12 cellular contexts compared by ENCODE assay signal in the genomic region with DNA sequence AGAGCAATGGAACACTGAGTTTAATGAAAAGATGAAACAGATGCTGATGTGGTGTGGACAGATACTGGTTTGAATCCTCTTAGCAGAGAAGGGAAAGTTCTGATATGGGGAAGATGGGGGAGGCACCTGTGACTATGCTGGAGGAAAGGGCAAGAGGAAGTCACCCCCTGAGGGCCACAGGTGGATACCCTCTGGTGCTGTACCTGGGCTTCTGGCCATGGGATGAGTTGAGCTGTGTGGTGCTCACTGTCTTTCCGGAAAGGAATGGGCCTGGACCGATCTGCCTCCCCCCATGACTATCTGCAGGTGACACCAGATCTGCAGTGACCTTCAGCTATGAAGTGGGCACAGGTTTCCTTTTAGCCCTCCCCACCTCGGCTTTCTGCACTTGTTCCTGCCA. TPM values are rescaled to one million over a fixed set of nuclear protein-coding genes. Genes with fewer than 3 reads are reported as not detected.
DNase-seq lines count a peak whose midpoint lies in the region; ATAC-seq and TF ChIP-seq lines count a peak whose summit lies in the region.
"Had no signal": no experiment of that assay in that cellular context is flagged by ENCODE, and none has a peak within 500 bp of the region (broad histone marks: within the 10 kb centered on the region; RNA-seq: fewer than 3 reads in every experiment).

No MANE protein-coding gene starts in this region.

- H3K4me1 ChIP-seq in fibroblast of lung (ENCODE audit: control insufficient read depth, extremely low read depth, insufficient read depth, low read length) (peaks cover 31% of the 10 kb centered on the region), vagina (peaks cover 39% of the 10 kb centered on the region), body of pancreas (peaks cover 16% of the 10 kb centered on the region)
- H3K4me1 ChIP-seq: testis had no signal

- peak overlapping the region; percentile 29 to 89 for H3K27ac Mint-ChIP-seq in activated naive CD4-positive, alpha-beta T cell treated with anti-CD3 and anti-CD28 coated beads, Interleukin-2, amount 50 U/mL, for 72 hours
- peak overlapping the region; percentile 70 for H3K27ac Mint-ChIP-seq in activated CD8-positive, alpha-beta T cell treated with anti-CD3 and anti-CD28 coated beads, Interleukin-2, amount 10 ng/mL, durations not matched to agents 7 days and 5 days
- H3K27ac Mint-ChIP-seq: endodermal cell had no signal

- H3K9me3 ChIP-seq in fibroblast of lung (ENCODE audit: control insufficient read depth, insufficient read depth, low read depth, low read length) (no peaks in the 10 kb centered on the region), vagina (no peaks in the 10 kb centered on the region), body of pancreas (no peaks in the 10 kb centered on the region)
- H3K9me3 ChIP-seq: gastrocnemius medialis, testis had no signal

- peak in 1 of 2 donors; percentile 69 for DNase-seq in activated naive CD4-positive, alpha-beta T cell treated with anti-CD3 and anti-CD28 coated beads, Interleukin-2, amount 50 U/mL, for 72 hours (ENCODE audit: low spot score in 2 of 2)
- no peak for DNase-seq in activated naive CD4-positive, alpha-beta T cell treated with anti-CD3 and anti-CD28 coated beads, Interleukin-2, amount 50 U/mL, for 16 hours
- DNase-seq in activated CD8-positive, alpha-beta T cell treated with anti-CD3 and anti-CD28 coated beads, Interleukin-2, amount 10 ng/mL, durations not matched to agents 7 days and 5 days = no peak
- DNase-seq in fibroblast of lung (ENCODE audit: low read depth in 2 of 2) (no peak), vagina (ENCODE audit: extremely low spot score in 2 of 2) (no peak), NCI-H1694 treated with DMSO at 0.1 percent for 48 hours (lab: John Stamatoyannopoulos, UW) (no peak), body of pancreas (no peak), GDM1 (lab: John Stamatoyannopoulos, UW) (no peak)
- DNase-seq: endodermal cell, occipital lobe, testis had no signal

- peaks cover 12% of the 10 kb centered on the region for H3K27me3 Mint-ChIP-seq in activated CD8-positive, alpha-beta T cell treated with anti-CD3 and anti-CD28 coated beads, Interleukin-2, amount 10 ng/mL, durations not matched to agents 7 days and 5 days (ENCODE audit: low read depth)

- intact Hi-C loops in vagina (cut with DNase I) (loop anchor here (5.0 to 10.0 kb wide), 2 partner anchors 104 to 256 kb away; no protein-coding TSS in a partner anchor), body of pancreas (cut with DNase I) (loop anchor here (5.0 to 10.0 kb wide), 3 partner anchors 54 to 246 kb away; partner anchors contain the start of genes IER5 and MR1)

- H3K4me1 Mint-ChIP-seq in activated CD8-positive, alpha-beta T cell treated with anti-CD3 and anti-CD28 coated beads, Interleukin-2, amount 10 ng/mL, durations not matched to agents 7 days and 5 days (ENCODE audit: low read depth) = peaks cover 80% of the 10 kb centered on the region

- POLR2A ChIA-PET in activated CD8-positive, alpha-beta T cell treated with anti-CD3 and anti-CD28 coated beads, Interleukin-2, amount 10 ng/mL, durations not matched to agents 7 days and 5 days (lab: Charles Lee) = interaction anchor here (0.6 to 6.4 kb wide), 11 partner anchors 9 to 119 kb away, joined by 3 to 114 read pairs (median 4); partner anchors contain the start of gene IER5

- H3K79me2 ChIP-seq in fibroblast of lung (ENCODE audit: control insufficient read depth, insufficient read depth, low read length) = no peaks in the 10 kb centered on the region

- TF ChIP-seq CTCF in fibroblast of lung (conservative IDR thresholded peaks at IDR 0.05 in 1 of 2, IDR thresholded peaks at IDR 0.05 in 1 of 2; ENCODE audit: low read depth in 1 of 2, low read length in 2 of 2) = no peak
- no peak for TF ChIP-seq CTCF in vagina (IDR thresholded peaks at IDR 0.05)
- TF ChIP-seq CTCF in body of pancreas (IDR thresholded peaks at IDR 0.05) = no peak

- H3K27me3 ChIP-seq in fibroblast of lung (ENCODE audit: control insufficient read depth, insufficient read depth, low read length) (no peaks in the 10 kb centered on the region), vagina (no peaks in the 10 kb centered on the region), body of pancreas (no peaks in the 10 kb centered on the region)
- H3K27me3 ChIP-seq: gastrocnemius medialis, testis had no signal

- ATAC-seq in activated naive CD4-positive, alpha-beta T cell treated with anti-CD3 and anti-CD28 coated beads, Interleukin-2, amount 50 U/mL, for 72 hours = peak; percentile 6 to 71
- no peak for ATAC-seq in activated CD8-positive, alpha-beta T cell treated with anti-CD3 and anti-CD28 coated beads, Interleukin-2, amount 10 ng/mL, durations not matched to agents 7 days and 5 days
- no peak for ATAC-seq in body of pancreas
- ATAC-seq: gastrocnemius medialis had no signal

- no peaks in the 10 kb centered on the region for H3K9me3 Mint-ChIP-seq in activated naive CD4-positive, alpha-beta T cell treated with anti-CD3 and anti-CD28 coated beads, Interleukin-2, amount 50 U/mL, for 72 hours
- no peaks in the 10 kb centered on the region for H3K9me3 Mint-ChIP-seq in activated CD8-positive, alpha-beta T cell treated with anti-CD3 and anti-CD28 coated beads, Interleukin-2, amount 10 ng/mL, durations not matched to agents 7 days and 5 days (ENCODE audit: insufficient read depth)

- H3K4me3 ChIP-seq in fibroblast of lung (replicated peaks in 1 of 4; ENCODE audit: control extremely low read depth in 1 of 4, insufficient read depth in 1 of 4, low read depth in 3 of 4, low read length in 4 of 4) (no peak overlapping the region), vagina (no peak overlapping the region), body of pancreas (no peak overlapping the region)
- H3K4me3 ChIP-seq: gastrocnemius medialis, testis had no signal

- no peak for TF ChIP-seq POLR2A in vagina (IDR thresholded peaks at IDR 0.05)
- no peak for TF ChIP-seq POLR2A in body of pancreas (IDR thresholded peaks at IDR 0.05)

- WGBS in body of pancreas, 2 donors = 73 to 76% methylated on average over 3 of the region's 3 CpGs

- no peak overlapping the region for H3K4me3 Mint-ChIP-seq in activated CD8-positive, alpha-beta T cell treated with anti-CD3 and anti-CD28 coated beads, Interleukin-2, amount 10 ng/mL, durations not matched to agents 7 days and 5 days
- H3K4me3 Mint-ChIP-seq: endodermal cell had no signal

- H3K36me3 ChIP-seq in fibroblast of lung (ENCODE audit: control insufficient read depth, insufficient read depth, low read length) (no peaks in the 10 kb centered on the region), vagina (no peaks in the 10 kb centered on the region), body of pancreas (replicated peaks in 1 of 2; ENCODE audit: insufficient read depth in 1 of 2, low read depth in 2 of 2) (no peaks in the 10 kb centered on the region)
- H3K36me3 ChIP-seq: gastrocnemius medialis had no signal

- H3K27ac ChIP-seq in fibroblast of lung (ENCODE audit: insufficient read depth, low read length) = peak overlapping the region; percentile 93
- peak overlapping the region; percentile 78 for H3K27ac ChIP-seq in vagina
- H3K27ac ChIP-seq in body of pancreas = no peak overlapping the region
- H3K27ac ChIP-seq: testis had no signal

- CTCF ChIA-PET in activated CD8-positive, alpha-beta T cell treated with anti-CD3 and anti-CD28 coated beads, Interleukin-2, amount 10 ng/mL, durations not matched to agents 7 days and 5 days (lab: Charles Lee) = interaction anchor here (2.4 to 12.2 kb wide), 15 partner anchors 9 to 257 kb away, joined by 10 to 395 read pairs (median 32); partner anchors contain the start of genes IER5 and MR1

- no peak overlapping the region for H3K9ac ChIP-seq in fibroblast of lung (ENCODE audit: insufficient read depth, low read length)

- H3K36me3 Mint-ChIP-seq in activated naive CD4-positive, alpha-beta T cell treated with anti-CD3 and anti-CD28 coated beads, Interleukin-2, amount 50 U/mL, for 72 hours = no peaks in the 10 kb centered on the region
- H3K36me3 Mint-ChIP-seq in activated CD8-positive, alpha-beta T cell treated with anti-CD3 and anti-CD28 coated beads, Interleukin-2, amount 10 ng/mL, durations not matched to agents 7 days and 5 days (ENCODE audit: low read depth) = peaks cover 2% of the 10 kb centered on the region

- no peaks in the 10 kb centered on the region for H4K20me1 ChIP-seq in fibroblast of lung (ENCODE audit: control insufficient read depth, extremely low read depth, insufficient read depth, low read length)

- H2AFZ ChIP-seq in fibroblast of lung (ENCODE audit: low read length) = no peak overlapping the region

- H3K4me2 ChIP-seq in fibroblast of lung (ENCODE audit: extremely low read depth, insufficient read depth, low read length) = no peak overlapping the region

RNA-seq across cellular contexts. Expression of gene IER5, which starts 52.4 kb away (rescaled TPM):
- 10 to 100 TPM; 20.3 to 68.4 TPM for total RNA-seq in activated naive CD4-positive, alpha-beta T cell treated with anti-CD3 and anti-CD28 coated beads, Interleukin-2, amount 50 U/mL, for 72 hours
- total RNA-seq in activated CD8-positive, alpha-beta T cell treated with anti-CD3 and anti-CD28 coated beads, Interleukin-2, amount 10 ng/mL, durations not matched to agents 7 days and 5 days = 10 to 100 TPM; 37.2 to 38.0 TPM
- total RNA-seq in fibroblast of lung (31.1 and 42.8 TPM in 2 replicates), vagina (13.0 TPM), body of pancreas (1 to 10 TPM; 6.6 to 6.7 TPM)
- polyA plus RNA-seq in fibroblast of lung = 19.1 and 24.2 TPM in 2 replicates
- 26.0 and 33.9 TPM in 2 replicates for polyA plus RNA-seq in fibroblast of lung (2012)
- 8.7 and 13.4 TPM in 2 replicates for polyA minus RNA-seq in fibroblast of lung (ENCODE audit: low replicate concordance)

Comparison
In these comparisons a context has a peak if more than half of its experiments do, and no peak if none do; other contexts are left out.
1. ATAC-seq: peak in activated naive CD4-positive, alpha-beta T cell treated with anti-CD3 and anti-CD28 coated beads, Interleukin-2, amount 50 U/mL, for 72 hours (2 of 2); none in activated CD8-positive, alpha-beta T cell treated with anti-CD3 and anti-CD28 coated beads, Interleukin-2, amount 10 ng/mL, durations not matched to agents 7 days and 5 days (single experiment) and body of pancreas (single experiment).
2. H3K27ac ChIP-seq: peak in fibroblast of lung (single experiment) and vagina (single experiment); none in body of pancreas (0 of 4).